In genomic region chr9:94374176-94375056, GRCh38 we compare ENCODE assay signal across 1 cellular context.
TF ChIP-seq lines count a peak whose summit lies in the region.

No MANE protein-coding gene starts in this region.

TF ChIP-seq in GM12878, 131 proteins besides CTCF, POLR2A, EP300 and RAD21 (continued from another document):
- TF ChIP-seq HCFC1 (IDR thresholded peaks at IDR 0.05; ENCODE audit: low read length) (peak; percentile 54), TCF3 (IDR thresholded peaks at IDR 0.05; ENCODE audit: borderline replicate concordance, insufficient read depth, low read depth, low read length) (0 out of 2 replicates have a peak, but pooled peaks have one; percentile 4), ZNF24 (IDR thresholded peaks at IDR 0.05) (peak; percentile 20; the same call in 1 of the 2 replicates), CHD2 (IDR thresholded peaks at IDR 0.05; ENCODE audit: borderline replicate concordance, low read depth, low read length) (0 out of 2 replicates have a peak, but pooled peaks have one; percentile 16), IKZF1 (conservative IDR thresholded peaks at IDR 0.05) (peak; percentile 64; the same call in 1 of the 2 replicates), BHLHE40 (IDR thresholded peaks at IDR 0.05; ENCODE audit: borderline replicate concordance in 1 of 2, low read depth in 2 of 2, low read length in 1 of 2) (peak in 1 of 2 experiments; percentile 53; a peak in 1 of 4 replicates), CREM (IDR thresholded peaks at IDR 0.05; ENCODE audit: low read depth) (peak; percentile 93), BACH1 (IDR thresholded peaks at IDR 0.05; ENCODE audit: borderline replicate concordance) (peak; percentile 33; the same call in 1 of the 2 replicates), MXI1 (IDR thresholded peaks at IDR 0.05; ENCODE audit: low read depth, low read length) (peak; percentile 42; the same call in 1 of the 2 replicates), RUNX3 (IDR thresholded peaks at IDR 0.05; ENCODE audit: low read length) (peak; percentile 21; the same call in 1 of the 2 replicates), RB1 (IDR thresholded peaks at IDR 0.05; ENCODE audit: borderline replicate concordance) (0 out of 2 replicates have a peak, but pooled peaks have one; percentile 31), TAF1 (IDR thresholded peaks at IDR 0.05; ENCODE audit: borderline replicate concordance, low read depth, low read length) (peak; percentile 41; the same call in 1 of the 2 replicates), LARP7 (IDR thresholded peaks at IDR 0.05) (peak; percentile 19; the same call in 1 of the 2 replicates), CREB1 (IDR thresholded peaks at IDR 0.05; ENCODE audit: low read depth) (peak; percentile 92)
